Comparison of ENCODE assay signal across 8 cellular contexts in genomic region chr17:75154195-75155106, GRCh38. TPM values are rescaled to one million over a fixed set of nuclear protein-coding genes. Genes with fewer than 3 reads are reported as not detected.
DNase-seq lines count a peak whose midpoint lies in the region; ATAC-seq, FAIRE-seq and TF ChIP-seq lines count a peak whose summit lies in the region.

TSS of gene JPT1 (minus strand) at chr17:75154512. CDS start at chr17:75154397, 115 bp downstream.

- no TSS peak for BruUV-seq in OCI-LY7 (replicated peaks; lab: Mats Ljungman, UMichigan)

- H3K36me3 ChIP-seq in OCI-LY7 (ENCODE audit: insufficient read depth, low read length) (peaks cover 24% of the 10 kb centered on the region; the same call in 1 of the 2 replicates), mucosa of descending colon (ENCODE audit: low read depth) (no peaks in the 10 kb centered on the region)

- H4K20me1 ChIP-seq in OCI-LY7 (ENCODE audit: insufficient read depth, low read length), result peaks cover 15% of the 10 kb centered on the region; the same call in 1 of the 2 replicates

- CTCF ChIA-PET in OCI-LY7 (lab: Charles Lee; ENCODE audit: unreplicated experiment), result interaction anchor here (0.6 to 1.0 kb wide), 2 partner anchors 17 to 117 kb away, joined by 3 to 4 read pairs; no protein-coding TSS in a partner anchor

- H2AFZ ChIP-seq in OCI-LY7 (ENCODE audit: low read length), result peak within 1 kb of the TSS; percentile 75; the same call in 1 of the 2 replicates

- H3K79me2 ChIP-seq in OCI-LY7 (ENCODE audit: insufficient read depth, low read depth, low read length), result peaks cover 47% of the 10 kb centered on the region

- TF ChIP-seq CTCF in D721Med (IDR thresholded peaks at IDR 0.05; ENCODE audit: insufficient read depth, missing control alignments) (no peak), OCI-LY7 (conservative IDR thresholded peaks at IDR 0.05; ENCODE audit: low read length) (no peak), epithelial cell of esophagus (IDR thresholded peaks at IDR 0.05; ENCODE audit: insufficient read depth, low read depth, low read length, missing control alignments) (no peak), mucosa of descending colon (IDR thresholded peaks at IDR 0.05) (peak; percentile 13)

- H3K9me2 ChIP-seq in OCI-LY7 (ENCODE audit: insufficient read depth, low read length), result no peaks in the 10 kb centered on the region

- peak within 1 kb of the TSS; percentile 75 for H3K4me3 ChIP-seq in OCI-LY7 (ENCODE audit: low read depth, low read length, poor library complexity, severe bottlenecking)
- peak within 1 kb of the TSS; percentile 85 for H3K4me3 ChIP-seq in epithelial cell of esophagus (ENCODE audit: low read length)
- peak within 1 kb of the TSS; percentile 82 for H3K4me3 ChIP-seq in mucosa of descending colon

- H3K27ac ChIP-seq in OCI-LY7 (ENCODE audit: low read depth, low read length, poor library complexity, severe bottlenecking), result peak within 1 kb of the TSS; percentile 78

- H3K4me1 ChIP-seq in OCI-LY7 (ENCODE audit: insufficient read depth, low read length, poor library complexity, severe bottlenecking) (peaks cover 24% of the 10 kb centered on the region), mucosa of descending colon (ENCODE audit: low read depth) (peaks cover 9% of the 10 kb centered on the region)

- DNase-seq in D721Med (ENCODE audit: insufficient read length, low spot score), result peak; percentile 82
- peak; percentile 89 for DNase-seq in HuH-7.5 (ENCODE audit: low spot score)
- peak; percentile 100 for DNase-seq in OCI-LY7 (ENCODE audit: low spot score)
- peak; percentile 97 for DNase-seq in activated T-cell treated with anti-CD3 and anti-CD28 coated beads for 1 hour (ENCODE audit: low read depth)
- peak; percentile 100 for DNase-seq in epithelial cell of esophagus (ENCODE audit: low read depth)
- peak; percentile 98 to 99 (median 99) for DNase-seq in mucosa of descending colon
- DNase-seq in stimulated activated CD8-positive, alpha-beta memory T cell treated with anti-CD3 and anti-CD28 coated beads, Interleukin-4, amount 100 ng/mL, for 24 hours (ENCODE audit: low read depth), result peak; percentile 94

- intact Hi-C loops in OCI-LY7 (cut with micrococcal nuclease; ENCODE audit: unreplicated experiment) (loop anchor here (1.0 to 2.0 kb wide), 2 partner anchors 23 to 50 kb away; partner anchors contain the start of genes NT5C and NUP85), mucosa of descending colon (cut with DNase I, micrococcal nuclease) (no loop called here)

- H3K4me2 ChIP-seq in OCI-LY7 (ENCODE audit: low read length), result peak within 1 kb of the TSS; percentile 95

- FAIRE-seq in D721Med (lab: Jason Lieb, UNC), result no peak

- peak; percentile 80 for ATAC-seq in GM21526 (IDR thresholded peaks at IDR 0.05; ENCODE audit: low FRiP score, unreplicated experiment)
- peak; percentile 96 for ATAC-seq in mucosa of descending colon

- POLR2A ChIA-PET in OCI-LY7 (lab: Charles Lee), result interaction anchor here (0.6 to 1.4 kb wide), 9 partner anchors 8 to 582 kb away, joined by 3 to 10 read pairs (median 4); no protein-coding TSS in a partner anchor

- no peaks in the 10 kb centered on the region for H3K9me3 ChIP-seq in OCI-LY7 (ENCODE audit: low read length)
- no peaks in the 10 kb centered on the region for H3K9me3 ChIP-seq in mucosa of descending colon

RNA-seq across cellular contexts. Expression of gene JPT1, which starts in this region (rescaled TPM):
- total RNA-seq in OCI-LY7 (2014; rRNA removed; shearing (Covaris generic)), result 121 and 140 TPM in 2 replicates
- total RNA-seq in OCI-LY7 (2022) (251 and 253 TPM in 2 replicates), mucosa of descending colon (100 to 1,000 TPM; 105 to 314 (median 209) TPM)

Comparison
In these comparisons a context has a peak if more than half of its experiments do, and no peak if none do; other contexts are left out.
1. Peak in every context shown above with its lines: DNase-seq, ATAC-seq, H3K4me3 ChIP-seq and H3K27ac ChIP-seq.